In genomic region chr2:230990131-230990898, GRCh38 we compare ENCODE assay signal across 38 cellular contexts. TPM values are rescaled to one million over a fixed set of nuclear protein-coding genes. Genes with fewer than 3 reads are reported as not detected.
"Had no signal": no experiment of that assay in that cellular context is flagged by ENCODE, and none has a peak within 500 bp of the region (broad histone marks: within the 10 kb centered on the region; RNA-seq: fewer than 3 reads in every experiment).

No MANE protein-coding gene starts in this region.

- H3K27me3 ChIP-seq: colonic mucosa had no signal

- H3K4me3 Mint-ChIP-seq: activated B cell treated with CpG ODN at 0.5 μM for 24 hours; activated CD8-positive, alpha-beta T cell treated with anti-CD3 and anti-CD28 coated beads for 36 hours; activated naive CD4-positive, alpha-beta T cell treated with anti-CD3 and anti-CD28 coated beads, Interleukin-2, amount 50 U/mL, for 24 hours; activated naive CD8-positive, alpha-beta T cell treated with anti-CD3 and anti-CD28 coated beads for 36 hours; activated naive CD8-positive, alpha-beta T cell treated with anti-CD3 and anti-CD28 coated beads, Interleukin-2, amount 50 U/mL, for 24 hours; activated T-helper 1 cell treated with anti-CD3 and anti-CD28 coated beads, Interleukin-12 subunit alpha, Interleukin-12 subunit beta, Interleukin-2, Interleukin-4 antibody, amounts not matched to agents 30 ng/mL and 10 ng/mL and 1 ng/mL, durations not matched to agents 14 hours and 24 hours and 36 hours; T-helper 17 cell; T-helper 2 cell treated with Interferon-gamma antibody and Interleukin-4, amounts not matched to agents 5 μg/mL and 100 μg/mL, for 36 hours had no signal

- H3K27ac ChIP-seq: adrenal gland, body of pancreas, colonic mucosa, esophagus muscularis mucosa, foreskin keratinocyte, gastrocnemius medialis, heart left ventricle, WERI-Rb-1 had no signal

- DNase-seq: activated B cell treated with CpG ODN at 0.5 μM for 24 hours; activated CD4-positive, alpha-beta T cell treated with anti-CD3 and anti-CD28 coated beads for 48 hours; activated CD4-positive, alpha-beta T cell treated with anti-CD3 and anti-CD28 coated beads, Interleukin-2, amount 50 U/mL, for 1 hour; activated CD4-positive, alpha-beta T cell treated with anti-CD3 and anti-CD28 coated beads, Interleukin-2, amount 50 U/mL, for 48 hours; activated CD8-positive, alpha-beta memory T cell treated with anti-CD3 and anti-CD28 coated beads for 24 hours; activated CD8-positive, alpha-beta T cell treated with anti-CD3 and anti-CD28 coated beads for 36 hours; activated gamma-delta T cell treated with Interleukin-2 at 50 U/mL for 16 hours; activated naive CD4-positive, alpha-beta T cell treated with Interleukin-2 at 50 U/mL for 16 hours; activated naive CD8-positive, alpha-beta T cell treated with anti-CD3 and anti-CD28 coated beads for 36 hours; activated naive CD8-positive, alpha-beta T cell treated with anti-CD3 and anti-CD28 coated beads, Interleukin-2, amount 50 U/mL, for 24 hours; activated T-cell treated with anti-CD3 and anti-CD28 coated beads, Interleukin-2, amount 50 U/mL, for 1 hour; activated T-cell treated with anti-CD3 and anti-CD28 coated beads, Interleukin-2, amount 50 U/mL, for 48 hours; adrenal gland; amygdala; aorta; body of pancreas; caudate nucleus; cerebellar nuclear complex; colonic mucosa; effector CD8-positive, alpha-beta T cell; erythroblast; foreskin keratinocyte; gastrocnemius medialis; glutamatergic neuron; heart left ventricle; SW 1271; T-helper 1 cell; T-helper 17 cell; T1000; WERI-Rb-1 had no signal

- H3K36me3 ChIP-seq: adrenal gland, colonic mucosa, esophagus muscularis mucosa, gastrocnemius medialis, heart left ventricle, WERI-Rb-1 had no signal

- H3K4me1 ChIP-seq: adrenal gland, foreskin keratinocyte had no signal

- FAIRE-seq: endometrium had no signal

- H3K9me3 Mint-ChIP-seq: activated B cell treated with CpG ODN at 0.5 μM for 24 hours; activated CD8-positive, alpha-beta T cell treated with anti-CD3 and anti-CD28 coated beads for 36 hours; activated naive CD4-positive, alpha-beta T cell treated with anti-CD3 and anti-CD28 coated beads, Interleukin-2, amount 50 U/mL, for 24 hours; activated naive CD8-positive, alpha-beta T cell treated with anti-CD3 and anti-CD28 coated beads for 36 hours; activated naive CD8-positive, alpha-beta T cell treated with anti-CD3 and anti-CD28 coated beads, Interleukin-2, amount 50 U/mL, for 24 hours; activated T-helper 1 cell treated with anti-CD3 and anti-CD28 coated beads, Interleukin-12 subunit alpha, Interleukin-12 subunit beta, Interleukin-2, Interleukin-4 antibody, amounts not matched to agents 30 ng/mL and 10 ng/mL and 1 ng/mL, durations not matched to agents 14 hours and 24 hours and 36 hours; activated T-helper 2 cell treated with anti-CD3 and anti-CD28 coated beads, Interferon-gamma antibody, Interleukin-2, Interleukin-4, amounts not matched to agents 10 μg/mL and 5 μg/mL and 100 μg/mL, durations not matched to agents 14 hours and 24 hours and 36 hours; T-helper 2 cell treated with Interferon-gamma antibody and Interleukin-4, amounts not matched to agents 5 μg/mL and 100 μg/mL, for 36 hours had no signal

- H3K27ac Mint-ChIP-seq: activated B cell treated with CpG ODN at 0.5 μM for 24 hours; activated CD8-positive, alpha-beta T cell treated with anti-CD3 and anti-CD28 coated beads for 36 hours; activated naive CD4-positive, alpha-beta T cell treated with anti-CD3 and anti-CD28 coated beads, Interleukin-2, amount 50 U/mL, for 24 hours; activated naive CD8-positive, alpha-beta T cell treated with anti-CD3 and anti-CD28 coated beads for 36 hours; activated naive CD8-positive, alpha-beta T cell treated with anti-CD3 and anti-CD28 coated beads, Interleukin-2, amount 50 U/mL, for 24 hours; activated T-helper 1 cell treated with anti-CD3 and anti-CD28 coated beads, Interleukin-12 subunit alpha, Interleukin-12 subunit beta, Interleukin-2, Interleukin-4 antibody, amounts not matched to agents 30 ng/mL and 10 ng/mL and 1 ng/mL, durations not matched to agents 14 hours and 24 hours and 36 hours; activated T-helper 2 cell treated with anti-CD3 and anti-CD28 coated beads, Interferon-gamma antibody, Interleukin-2, Interleukin-4, amounts not matched to agents 10 μg/mL and 5 μg/mL and 100 μg/mL, durations not matched to agents 14 hours and 24 hours and 36 hours; T-helper 17 cell; T-helper 2 cell treated with Interferon-gamma antibody and Interleukin-4, amounts not matched to agents 5 μg/mL and 100 μg/mL, for 36 hours had no signal

- H3K36me3 Mint-ChIP-seq: activated naive CD4-positive, alpha-beta T cell treated with anti-CD3 and anti-CD28 coated beads, Interleukin-2, amount 50 U/mL, for 24 hours; activated naive CD8-positive, alpha-beta T cell treated with anti-CD3 and anti-CD28 coated beads for 36 hours had no signal

- H3K4me3 ChIP-seq: adrenal gland, body of pancreas, colonic mucosa, esophagus muscularis mucosa, gastrocnemius medialis, heart left ventricle had no signal

- H3K9me3 ChIP-seq: adrenal gland, body of pancreas, colonic mucosa, esophagus muscularis mucosa, gastrocnemius medialis, heart left ventricle had no signal

- ATAC-seq: activated CD4-positive, CD25-positive, alpha-beta regulatory T cell treated with anti-CD3 and anti-CD28 coated beads, Interleukin-2, amount 50 U/mL, for 24 hours; activated CD8-positive, alpha-beta T cell treated with anti-CD3 and anti-CD28 coated beads for 36 hours; activated naive CD8-positive, alpha-beta T cell treated with anti-CD3 and anti-CD28 coated beads, Interleukin-2, amount 50 U/mL, for 24 hours; body of pancreas; foreskin keratinocyte; gastrocnemius medialis; heart left ventricle; T-helper 17 cell had no signal

RNA-seq across cellular contexts. Expression of gene SPATA3, which starts 5.6 kb away (rescaled TPM):
- total RNA-seq: activated B cell treated with CpG ODN at 0.5 μM for 24 hours; activated naive CD8-positive, alpha-beta T cell treated with anti-CD3 and anti-CD28 coated beads for 36 hours; activated T-helper 1 cell treated with anti-CD3 and anti-CD28 coated beads, Interleukin-12 subunit alpha, Interleukin-12 subunit beta, Interleukin-2, Interleukin-4 antibody, amounts not matched to agents 30 ng/mL and 10 ng/mL and 1 ng/mL, durations not matched to agents 14 hours and 24 hours and 36 hours; activated T-helper 2 cell treated with anti-CD3 and anti-CD28 coated beads, Interferon-gamma antibody, Interleukin-2, Interleukin-4, amounts not matched to agents 10 μg/mL and 5 μg/mL and 100 μg/mL, durations not matched to agents 14 hours and 24 hours and 36 hours; adrenal gland; aorta; body of pancreas; colonic mucosa; dermis microvascular lymphatic vessel endothelial cell; esophagus muscularis mucosa; foreskin keratinocyte; gastrocnemius medialis; heart left ventricle; T-helper 17 cell had no signal
- polyA plus RNA-seq: adrenal gland, aorta, foreskin keratinocyte, heart left ventricle had no signal

RNA-seq across cellular contexts. Expression of gene C2orf72, which starts 47.0 kb away (rescaled TPM):
- total RNA-seq: activated B cell treated with CpG ODN at 0.5 μM for 24 hours; activated T-helper 1 cell treated with anti-CD3 and anti-CD28 coated beads, Interleukin-12 subunit alpha, Interleukin-12 subunit beta, Interleukin-2, Interleukin-4 antibody, amounts not matched to agents 30 ng/mL and 10 ng/mL and 1 ng/mL, durations not matched to agents 14 hours and 24 hours and 36 hours; dermis microvascular lymphatic vessel endothelial cell; foreskin keratinocyte; T-helper 17 cell had no signal
- polyA plus RNA-seq: foreskin keratinocyte had no signal
